1 cellular context compared by ENCODE assay signal in the genomic region with DNA sequence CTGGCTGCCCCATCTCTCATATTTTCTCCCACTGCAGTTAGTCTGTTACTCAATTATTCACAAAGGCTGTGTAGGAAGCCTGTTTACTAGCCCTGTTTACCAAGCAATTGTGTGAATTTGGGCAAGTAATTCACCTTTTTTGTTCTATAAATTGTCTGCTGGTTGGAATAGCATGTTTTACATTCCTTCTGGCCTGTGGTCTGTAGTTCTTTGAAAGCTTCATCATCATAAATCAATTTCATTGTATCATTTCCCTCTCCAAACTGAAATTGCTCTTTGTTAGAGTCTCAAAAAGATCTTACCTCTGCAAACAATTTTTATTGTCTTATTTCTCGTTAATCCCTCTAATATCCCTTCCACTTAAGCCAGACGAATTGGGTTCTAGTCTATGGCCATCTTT.
TF ChIP-seq lines count a peak whose summit lies in the region.

No MANE protein-coding gene starts in this region.

TF ChIP-seq in WTC11, 78 proteins besides CTCF, POLR2A, EP300 and RAD21 (continued from another document):
- TF ChIP-seq, protein P1, sequence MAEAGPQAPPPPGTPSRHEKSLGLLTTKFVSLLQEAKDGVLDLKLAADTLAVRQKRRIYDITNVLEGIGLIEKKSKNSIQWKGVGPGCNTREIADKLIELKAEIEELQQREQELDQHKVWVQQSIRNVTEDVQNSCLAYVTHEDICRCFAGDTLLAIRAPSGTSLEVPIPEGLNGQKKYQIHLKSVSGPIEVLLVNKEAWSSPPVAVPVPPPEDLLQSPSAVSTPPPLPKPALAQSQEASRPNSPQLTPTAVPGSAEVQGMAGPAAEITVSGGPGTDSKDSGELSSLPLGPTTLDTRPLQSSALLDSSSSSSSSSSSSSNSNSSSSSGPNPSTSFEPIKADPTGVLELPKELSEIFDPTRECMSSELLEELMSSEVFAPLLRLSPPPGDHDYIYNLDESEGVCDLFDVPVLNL (CRISPR knock-in tag; IDR thresholded peaks at IDR 0.05; ENCODE audit: borderline replicate concordance, low read depth) = no peak
- TF ChIP-seq ZNF263 (CRISPR knock-in tag; IDR thresholded peaks at IDR 0.05; ENCODE audit: low read depth) = no peak
- no peak for TF ChIP-seq ZNF138 (CRISPR knock-in tag; conservative IDR thresholded peaks at IDR 0.05)
- no peak for TF ChIP-seq SMAD4 (CRISPR knock-in tag; IDR thresholded peaks at IDR 0.05)
- TF ChIP-seq GTF2I (CRISPR knock-in tag; conservative IDR thresholded peaks at IDR 0.05) = no peak
